Comparison of ENCODE assay signal across 10 cellular contexts in the genomic region with DNA sequence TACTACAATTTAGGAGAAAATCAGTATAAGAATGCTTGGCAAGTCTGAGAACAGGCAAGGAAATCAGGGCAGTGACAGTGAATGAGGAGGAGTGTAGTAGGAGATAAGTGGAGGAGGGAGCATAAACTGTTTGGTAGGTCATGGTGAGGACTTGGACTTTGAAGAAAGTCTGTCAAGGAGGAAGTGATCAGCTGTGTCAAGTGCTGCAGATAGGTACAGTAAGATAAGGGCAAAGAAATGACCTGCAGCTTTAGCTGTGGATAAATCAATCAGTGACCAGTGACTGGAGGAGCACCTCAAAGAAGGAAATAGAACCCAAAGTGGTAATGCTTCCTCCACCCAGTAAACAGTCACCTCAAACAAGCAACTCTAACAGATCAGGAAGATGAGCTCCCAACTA.
DNase-seq lines count a peak whose midpoint lies in the region; ATAC-seq and TF ChIP-seq lines count a peak whose summit lies in the region.
"Had no signal": no experiment of that assay in that cellular context is flagged by ENCODE, and none has a peak within 500 bp of the region (broad histone marks: within the 10 kb centered on the region; RNA-seq: fewer than 3 reads in every experiment).

No MANE protein-coding gene starts in this region.

- H3K27me3 Mint-ChIP-seq in effector memory CD8-positive, alpha-beta T cell: no peaks in the 10 kb centered on the region
- H3K27me3 Mint-ChIP-seq: IgD-negative memory B cell had no signal

- peaks cover 0 to 29% (median 20%) of the 10 kb centered on the region in 4 donors for H3K4me1 ChIP-seq in upper lobe of left lung

- POLR2A ChIA-PET in GM10248 (lab: Yijun Ruan, JAX): interaction anchor here (0.5 kb wide), 1 partner anchor 43 kb away, joined by 4 read pairs; no protein-coding TSS in a partner anchor

- H3K9me3 ChIP-seq in upper lobe of left lung: no peaks in the 10 kb centered on the region

- CTCF ChIA-PET in GM10248 (lab: Yijun Ruan, JAX): interaction anchor here (1.5 kb wide), 2 partner anchors 13 to 17 kb away, joined by 3 read pairs; no protein-coding TSS in a partner anchor

- peak overlapping the region; percentile 8 to 15 for H3K4me3 Mint-ChIP-seq in effector memory CD8-positive, alpha-beta T cell
- H3K4me3 Mint-ChIP-seq: IgD-negative memory B cell had no signal

- no peak overlapping the region for H3K27ac ChIP-seq in upper lobe of left lung

- no peak for TF ChIP-seq EP300 in upper lobe of left lung (IDR thresholded peaks at IDR 0.05)

- no peak overlapping the region for H3K4me3 ChIP-seq in upper lobe of left lung

- peaks cover 45 to 56% of the 10 kb centered on the region in 2 donors for H3K4me1 Mint-ChIP-seq in effector memory CD8-positive, alpha-beta T cell (ENCODE audit: low read depth in 2 of 2)

- TF ChIP-seq POLR2A in upper lobe of left lung (IDR thresholded peaks at IDR 0.05): no peak

- H3K9me3 Mint-ChIP-seq in effector memory CD8-positive, alpha-beta T cell: no peaks in the 10 kb centered on the region
- H3K9me3 Mint-ChIP-seq: IgD-negative memory B cell had no signal

- peak overlapping the region; percentile 6 to 84 for H3K27ac Mint-ChIP-seq in effector memory CD8-positive, alpha-beta T cell

- no peaks in the 10 kb centered on the region for H3K27me3 ChIP-seq in upper lobe of left lung

- no peaks in the 10 kb centered on the region for H3K36me3 ChIP-seq in upper lobe of left lung

- ATAC-seq in GM19467 (IDR thresholded peaks at IDR 0.05; ENCODE audit: unreplicated experiment) (peak; percentile 40), upper lobe of left lung (ENCODE audit: low FRiP score in 2 of 2) (no peak), GM19397 (IDR thresholded peaks at IDR 0.05; ENCODE audit: unreplicated experiment) (no peak)
- ATAC-seq in effector memory CD8-positive, alpha-beta T cell (replicated peaks): no peak
- ATAC-seq: right cardiac atrium had no signal

- DNase-seq in GM10248 (ENCODE audit: extremely low spot score): peak; percentile 25
- peak; percentile 28 for DNase-seq in HT-29 (ENCODE audit: low spot score)
- no peak for DNase-seq in effector memory CD8-positive, alpha-beta T cell
- no peak for DNase-seq in upper lobe of left lung
- DNase-seq in 8988T: no peak
- no peak for DNase-seq in NCI-H1694 treated with DMSO at 0.1 percent for 48 hours (lab: John Stamatoyannopoulos, UW)
- DNase-seq: right cardiac atrium had no signal

- H3K36me3 Mint-ChIP-seq in effector memory CD8-positive, alpha-beta T cell (ENCODE audit: insufficient read depth): peaks cover 24% of the 10 kb centered on the region
- H3K36me3 Mint-ChIP-seq: IgD-negative memory B cell had no signal

- TF ChIP-seq CTCF in GM10248 (IDR thresholded peaks at IDR 0.05; ENCODE audit: control extremely low read depth, extremely low read depth, low read depth, missing control alignments): no peak
- TF ChIP-seq CTCF in upper lobe of left lung (IDR thresholded peaks at IDR 0.05): no peak

Comparison
In these comparisons a context has a peak if more than half of its experiments do, and no peak if none do; other contexts are left out.
1. DNase-seq: peak in GM10248 (single experiment) and HT-29 (single experiment); none in effector memory CD8-positive, alpha-beta T cell (0 of 3), upper lobe of left lung (0 of 2), 8988T (single experiment) and NCI-H1694 treated with DMSO at 0.1 percent for 48 hours (single experiment).